8 cellular contexts compared by ENCODE assay signal in genomic region chr11:72821920-72822799, GRCh38. TPM values are rescaled to one million over a fixed set of nuclear protein-coding genes. Genes with fewer than 3 reads are reported as not detected.
DNase-seq lines count a peak whose midpoint lies in the region; ATAC-seq and TF ChIP-seq lines count a peak whose summit lies in the region.

No MANE protein-coding gene starts in this region.

- H4K20me1 ChIP-seq in OCI-LY7 (ENCODE audit: insufficient read depth, low read length), result no peaks in the 10 kb centered on the region

- H3K4me2 ChIP-seq in OCI-LY7 (ENCODE audit: low read length), result peak overlapping the region; percentile 48; the same call in 1 of the 2 replicates

- CTCF ChIA-PET in OCI-LY7 (lab: Charles Lee; ENCODE audit: unreplicated experiment), result no interaction called here

- H3K36me3 ChIP-seq in OCI-LY7 (ENCODE audit: insufficient read depth, low read length), result peaks cover 91% of the 10 kb centered on the region
- H3K36me3 ChIP-seq in MG63, result no peaks in the 10 kb centered on the region

- H3K36me3 Mint-ChIP-seq in natural killer cell treated with Interleukin-12 subunit alpha and Interleukin-12 subunit beta and Interleukin-15 and Interleukin-18, amount 100 ng/mL, for 72 hours, result peaks cover 4% of the 10 kb centered on the region
- peaks cover 62% of the 10 kb centered on the region for H3K36me3 Mint-ChIP-seq in stimulated activated memory B cell treated with anti-CD40 and anti-IgM and Interleukin-4, amounts not matched to agents 10 μg/mL and 1 μg/mL and 100 μg/mL, for 72 hours

- peaks cover 11 to 35% of the 10 kb centered on the region in 2 donors for H3K4me1 Mint-ChIP-seq in natural killer cell treated with Interleukin-12 subunit alpha and Interleukin-12 subunit beta and Interleukin-15 and Interleukin-18, amount 100 ng/mL, for 72 hours (ENCODE audit: low read depth in 2 of 2)
- peaks cover 77% of the 10 kb centered on the region for H3K4me1 Mint-ChIP-seq in stimulated activated memory B cell treated with anti-CD40 and anti-IgM and Interleukin-4, amounts not matched to agents 10 μg/mL and 1 μg/mL and 100 μg/mL, for 72 hours

- no peak overlapping the region for H3K27ac Mint-ChIP-seq in natural killer cell treated with Interleukin-12 subunit alpha and Interleukin-12 subunit beta and Interleukin-15 and Interleukin-18, amount 100 ng/mL, for 72 hours
- peak overlapping the region; percentile 67 for H3K27ac Mint-ChIP-seq in stimulated activated memory B cell treated with anti-CD40 and anti-IgM and Interleukin-4, amounts not matched to agents 10 μg/mL and 1 μg/mL and 100 μg/mL, for 72 hours

- H3K4me3 Mint-ChIP-seq in natural killer cell treated with Interleukin-12 subunit alpha and Interleukin-12 subunit beta and Interleukin-15 and Interleukin-18, amount 100 ng/mL, for 72 hours, result no peak overlapping the region
- peak overlapping the region; percentile 60 for H3K4me3 Mint-ChIP-seq in stimulated activated memory B cell treated with anti-CD40 and anti-IgM and Interleukin-4, amounts not matched to agents 10 μg/mL and 1 μg/mL and 100 μg/mL, for 72 hours

- H3K9me3 ChIP-seq in OCI-LY7 (ENCODE audit: low read length) (no peaks in the 10 kb centered on the region), MG63 (no peaks in the 10 kb centered on the region)

- no peaks in the 10 kb centered on the region for H3K27me3 ChIP-seq in MG63

- no peaks in the 10 kb centered on the region for H3K27me3 Mint-ChIP-seq in natural killer cell treated with Interleukin-12 subunit alpha and Interleukin-12 subunit beta and Interleukin-15 and Interleukin-18, amount 100 ng/mL, for 72 hours
- H3K27me3 Mint-ChIP-seq in stimulated activated memory B cell treated with anti-CD40 and anti-IgM and Interleukin-4, amounts not matched to agents 10 μg/mL and 1 μg/mL and 100 μg/mL, for 72 hours, result no peaks in the 10 kb centered on the region

- H3K27ac ChIP-seq in OCI-LY7 (ENCODE audit: low read depth, low read length, poor library complexity, severe bottlenecking), result peak overlapping the region; percentile 59

- H2AFZ ChIP-seq in OCI-LY7 (ENCODE audit: low read length), result no peak overlapping the region

- H3K9me3 Mint-ChIP-seq in natural killer cell treated with Interleukin-12 subunit alpha and Interleukin-12 subunit beta and Interleukin-15 and Interleukin-18, amount 100 ng/mL, for 72 hours, result no peaks in the 10 kb centered on the region
- H3K9me3 Mint-ChIP-seq in stimulated activated memory B cell treated with anti-CD40 and anti-IgM and Interleukin-4, amounts not matched to agents 10 μg/mL and 1 μg/mL and 100 μg/mL, for 72 hours, result no peaks in the 10 kb centered on the region

- TF ChIP-seq CTCF in OCI-LY7 (conservative IDR thresholded peaks at IDR 0.05; ENCODE audit: low read length) (peak; percentile 58; the same call in 1 of the 2 replicates), fibroblast of pulmonary artery (IDR thresholded peaks at IDR 0.05; ENCODE audit: low read length, missing control alignments) (no peak)

- H3K9me2 ChIP-seq in OCI-LY7 (ENCODE audit: insufficient read depth, low read length), result no peaks in the 10 kb centered on the region

- H3K4me3 ChIP-seq in OCI-LY7 (ENCODE audit: low read depth, low read length, poor library complexity, severe bottlenecking) (no peak overlapping the region), fibroblast of pulmonary artery (replicated peaks; ENCODE audit: low read depth, low read length) (peak overlapping the region; percentile 56), MG63 (no peak overlapping the region)

- no TSS peak for BruUV-seq in OCI-LY7 (replicated peaks; lab: Mats Ljungman, UMichigan)

- H3K4me1 ChIP-seq in OCI-LY7 (ENCODE audit: insufficient read depth, low read length, poor library complexity, severe bottlenecking), result peaks cover 17% of the 10 kb centered on the region

- POLR2A ChIA-PET in OCI-LY7 (lab: Charles Lee), result no interaction called here

- H3K79me2 ChIP-seq in OCI-LY7 (ENCODE audit: insufficient read depth, low read depth, low read length), result no peaks in the 10 kb centered on the region

- DNase-seq in EL (peak; percentile 88), OCI-LY7 (ENCODE audit: low spot score) (peak; percentile 80), activated gamma-delta T cell (lab: John Stamatoyannopoulos, UW) (peak; percentile 81), fibroblast of pulmonary artery (ENCODE audit: low read depth) (peak; percentile 89), MG63 (no peak)
- peak; percentile 82 for DNase-seq in natural killer cell treated with Interleukin-12 subunit alpha and Interleukin-12 subunit beta and Interleukin-15 and Interleukin-18, amount 100 ng/mL, for 72 hours (ENCODE audit: low spot score)

- ATAC-seq in HG03095 (IDR thresholded peaks at IDR 0.05; ENCODE audit: unreplicated experiment), result peak; percentile 43
- peak; percentile 76 to 89 for ATAC-seq in natural killer cell treated with Interleukin-12 subunit alpha and Interleukin-12 subunit beta and Interleukin-15 and Interleukin-18, amount 100 ng/mL, for 72 hours
- ATAC-seq in stimulated activated memory B cell treated with anti-CD40 and anti-IgM and Interleukin-4, amounts not matched to agents 10 μg/mL and 1 μg/mL and 100 μg/mL, for 72 hours, result peak; percentile 89

- intact Hi-C loops in OCI-LY7 (cut with micrococcal nuclease; ENCODE audit: unreplicated experiment), result no loop called here

RNA-seq across cellular contexts. Expression of gene ATG16L2, which starts 7.9 kb away (rescaled TPM):
- 99.1 and 103 TPM in 2 replicates for total RNA-seq in OCI-LY7 (2014; rRNA removed; shearing (Covaris generic))
- 108 and 130 TPM in 2 replicates for total RNA-seq in OCI-LY7 (2022)
- total RNA-seq in natural killer cell treated with Interleukin-12 subunit alpha and Interleukin-12 subunit beta and Interleukin-15 and Interleukin-18, amount 100 ng/mL, for 72 hours, result 100 to 1,000 TPM in 1 of 2 donors, 10 to 100 TPM in 1; 74.7 to 113 TPM
- 2.2 and 5.1 TPM in 2 replicates for total RNA-seq in MG63 (2014; rRNA removed; shearing (Covaris generic); ENCODE audit: low replicate concordance)

RNA-seq across cellular contexts. Expression of gene STARD10, which starts 28.3 kb away (rescaled TPM):
- 8.1 and 12.9 TPM in 2 replicates for total RNA-seq in OCI-LY7 (2014; rRNA removed; shearing (Covaris generic))
- total RNA-seq in OCI-LY7 (2022), result 10.4 and 12.1 TPM in 2 replicates
- 10 to 100 TPM in 1 of 2 donors, 1 to 10 TPM in 1; 9.5 to 17.8 TPM for total RNA-seq in natural killer cell treated with Interleukin-12 subunit alpha and Interleukin-12 subunit beta and Interleukin-15 and Interleukin-18, amount 100 ng/mL, for 72 hours
- 0.91 and 15.1 TPM in 2 replicates for total RNA-seq in MG63 (2014; rRNA removed; shearing (Covaris generic); ENCODE audit: low replicate concordance)

Comparison
In these comparisons a context has a peak if more than half of its experiments do, and no peak if none do; other contexts are left out.
1. RNA of gene ATG16L2, which starts 7.9 kb away (total RNA-seq): 74.7 to 113 TPM in natural killer cell treated with Interleukin-12 subunit alpha and Interleukin-12 subunit beta and Interleukin-15 and Interleukin-18, amount 100 ng/mL, for 72 hours and 99.1 to 130 TPM in OCI-LY7; 2.2 to 5.1 TPM in MG63; every median in the first group is over 10 times any median in the second.
2. Peak in every context shown above with its lines, with median percentiles within 50 percentile points of each other: ATAC-seq.